16 cellular contexts compared by ENCODE assay signal in the genomic region with DNA sequence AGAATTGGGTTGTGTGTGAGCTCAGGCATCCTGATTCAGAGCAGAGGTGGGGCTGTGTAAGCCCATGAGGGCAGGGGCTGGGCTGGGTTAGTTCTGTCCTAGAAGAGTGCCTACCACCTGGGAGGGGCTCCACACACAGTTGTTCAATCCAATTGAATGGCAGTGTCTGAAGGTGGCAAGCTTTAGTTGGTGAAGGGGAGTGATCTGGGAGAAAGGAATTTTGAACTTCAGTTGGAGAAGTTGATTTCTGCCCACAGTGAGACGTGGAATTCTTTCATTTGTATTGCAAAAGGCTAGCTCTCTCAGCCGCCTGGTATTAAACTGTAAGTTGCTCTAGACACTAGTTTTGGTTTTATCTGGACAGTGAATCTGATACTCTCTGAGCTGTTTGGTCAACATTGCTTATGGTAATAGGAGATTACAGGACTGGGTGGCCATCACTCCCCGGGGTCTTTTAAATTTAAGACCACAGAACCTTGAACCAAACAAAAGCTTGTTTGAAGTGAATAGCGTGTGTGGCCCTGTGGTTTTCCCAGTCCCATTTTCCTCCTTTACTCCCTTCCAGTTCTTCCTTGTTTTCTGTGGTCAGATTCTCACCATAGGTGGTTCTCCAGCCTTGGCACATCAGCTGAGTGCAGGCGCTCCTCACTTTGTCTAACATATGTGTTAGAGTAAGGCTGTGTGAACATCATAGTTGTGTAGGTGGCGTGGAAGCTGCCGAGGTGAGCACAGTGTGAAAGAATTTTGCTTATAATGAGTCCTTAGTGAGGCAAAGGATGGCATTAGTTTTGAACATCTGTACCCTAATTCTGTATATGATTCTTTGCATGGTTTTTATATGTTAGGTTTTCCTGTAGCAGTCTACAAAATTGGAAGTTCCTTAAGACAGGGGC.
DNase-seq lines count a peak whose midpoint lies in the region; ATAC-seq and TF ChIP-seq lines count a peak whose summit lies in the region.
"Had no signal": no experiment of that assay in that cellular context is flagged by ENCODE, and none has a peak within 500 bp of the region (broad histone marks: within the 10 kb centered on the region; RNA-seq: fewer than 3 reads in every experiment).

No MANE protein-coding gene starts in this region.

- H3K4me1 Mint-ChIP-seq in Calu3 (ENCODE audit: low read depth, unreplicated experiment): peaks cover 78% of the 10 kb centered on the region

- BruUV-seq in Calu3 (replicated peaks; lab: Mats Ljungman, UMichigan): no TSS peak

- no peak for TF ChIP-seq CTCF in Calu3 (IDR thresholded peaks at IDR 0.05; ENCODE audit: unreplicated experiment)
- TF ChIP-seq CTCF in omental fat pad (IDR thresholded peaks at IDR 0.05): no peak

- H3K36me3 Mint-ChIP-seq in Calu3 (ENCODE audit: insufficient read depth, unreplicated experiment): no peaks in the 10 kb centered on the region
- H3K36me3 Mint-ChIP-seq: activated naive CD4-positive, alpha-beta T cell treated with anti-CD3 and anti-CD28 coated beads, Interleukin-2, amount 50 U/mL, for 24 hours had no signal

- peak overlapping the region; percentile 30 for H3K27ac Mint-ChIP-seq in Calu3 (ENCODE audit: unreplicated experiment)
- H3K27ac Mint-ChIP-seq: activated naive CD4-positive, alpha-beta T cell treated with anti-CD3 and anti-CD28 coated beads, Interleukin-2, amount 50 U/mL, for 24 hours had no signal

- CTCF ChIA-PET in Calu3 (lab: Charles Lee): interaction anchor here (0.9 to 1.2 kb wide), 5 partner anchors 12 to 40 kb away, joined by 3 to 4 read pairs (median 3); no protein-coding TSS in a partner anchor

- DNase-seq in Calu3: no peak
- peak; percentile 66 for DNase-seq in NCI-H226
- DNase-seq in dedifferentiated amniotic fluid mesenchymal stem cell (ENCODE audit: extremely low spot score): peak; percentile 87
- no peak for DNase-seq in omental fat pad (ENCODE audit: low spot score)
- DNase-seq in inferior parietal cortex (ENCODE audit: extremely low spot score): no peak
- DNase-seq: activated CD4-positive, alpha-beta T cell treated with anti-CD3 and anti-CD28 coated beads, Interleukin-2, amount 50 U/mL, for 1 hour; effector memory CD8-positive, alpha-beta T cell; left colon; mucosa of descending colon; NCI-H1694 treated with DMSO at 0.1 percent for 48 hours; NCI-H446 treated with DMSO at 0.1 percent for 48 hours; small intestine; tibial artery had no signal

- H3K4me3 Mint-ChIP-seq in Calu3 (ENCODE audit: low read depth, unreplicated experiment): no peak overlapping the region
- H3K4me3 Mint-ChIP-seq: activated naive CD4-positive, alpha-beta T cell treated with anti-CD3 and anti-CD28 coated beads, Interleukin-2, amount 50 U/mL, for 24 hours; effector memory CD8-positive, alpha-beta T cell had no signal

- intact Hi-C loops in Calu3 (cut with micrococcal nuclease; ENCODE audit: unreplicated experiment): no loop called here

- ATAC-seq in omental fat pad (ENCODE audit: low FRiP score) (peak; percentile 65), HG02571 (IDR thresholded peaks at IDR 0.05; ENCODE audit: unreplicated experiment) (no peak), HG03045 (IDR thresholded peaks at IDR 0.05; ENCODE audit: unreplicated experiment) (no peak)
- ATAC-seq: effector memory CD8-positive, alpha-beta T cell; left colon; mucosa of descending colon had no signal

- H3K27me3 Mint-ChIP-seq in Calu3 (ENCODE audit: unreplicated experiment): no peaks in the 10 kb centered on the region
- H3K27me3 Mint-ChIP-seq: activated naive CD4-positive, alpha-beta T cell treated with anti-CD3 and anti-CD28 coated beads, Interleukin-2, amount 50 U/mL, for 24 hours; effector memory CD8-positive, alpha-beta T cell had no signal

- no peaks in the 10 kb centered on the region for H3K9me3 Mint-ChIP-seq in Calu3 (ENCODE audit: low read depth, unreplicated experiment)
- H3K9me3 Mint-ChIP-seq: activated naive CD4-positive, alpha-beta T cell treated with anti-CD3 and anti-CD28 coated beads, Interleukin-2, amount 50 U/mL, for 24 hours; effector memory CD8-positive, alpha-beta T cell had no signal

Comparison
In these comparisons a context has a peak if more than half of its experiments do, and no peak if none do; other contexts are left out.
1. DNase-seq: peak in NCI-H226 (single experiment) and dedifferentiated amniotic fluid mesenchymal stem cell (single experiment); none in Calu3 (single experiment), omental fat pad (single experiment) and inferior parietal cortex (single experiment).